In the genomic region with DNA sequence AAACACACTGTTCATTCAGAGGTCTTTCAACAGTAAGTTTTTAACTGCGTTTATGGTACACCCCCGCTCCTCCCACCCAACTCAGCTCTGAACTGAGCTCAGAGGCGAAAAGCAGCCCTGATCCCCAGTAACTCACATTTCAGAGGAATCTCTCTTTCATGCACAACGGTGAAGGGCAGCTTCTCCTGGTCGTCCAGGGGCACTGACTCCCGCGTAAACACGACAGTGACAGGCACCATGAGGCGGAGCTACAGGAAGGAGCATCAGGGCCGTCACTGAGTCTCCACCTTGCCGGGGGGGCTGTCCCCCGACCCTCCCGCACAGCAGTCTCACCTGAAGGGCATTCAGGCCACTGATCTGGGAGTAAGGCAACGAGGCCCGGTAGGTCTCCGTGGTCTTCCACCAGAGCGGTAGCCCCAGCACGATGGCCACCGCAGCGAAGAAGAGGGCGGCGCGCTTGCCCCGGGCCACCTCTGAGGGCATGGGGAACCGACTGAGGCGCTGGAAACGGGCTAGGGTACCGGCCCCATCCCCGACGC, we compare ENCODE assay signal across 9 cellular contexts. TPM values are rescaled to one million over a fixed set of nuclear protein-coding genes. Genes with fewer than 3 reads are reported as not detected.
DNase-seq lines count a peak whose midpoint lies in the region; ATAC-seq, FAIRE-seq and TF ChIP-seq lines count a peak whose summit lies in the region.
"Had no signal": no experiment of that assay in that cellular context is flagged by ENCODE, and none has a peak within 500 bp of the region (broad histone marks: within the 10 kb centered on the region; RNA-seq: fewer than 3 reads in every experiment).

No MANE protein-coding gene starts in this region.

- H3K27me3 ChIP-seq in CD4-positive, alpha-beta memory T cell (ENCODE audit: insufficient read depth, low read length) = no peaks in the 10 kb centered on the region
- H3K27me3 ChIP-seq in IMR-90 (ENCODE audit: control insufficient read depth, insufficient read depth, low read length) (no peaks in the 10 kb centered on the region), bronchial epithelial cell (ENCODE audit: control insufficient read depth, insufficient read depth, low read length) (no peaks in the 10 kb centered on the region)

- peak; percentile 34 to 74 (median 49) for DNase-seq in CD4-positive, alpha-beta memory T cell
- no peak for DNase-seq in IMR-90
- DNase-seq in T-helper 2 cell = peak; percentile 23 to 62 (median 31)
- DNase-seq in bronchial epithelial cell (ENCODE audit: low read depth) = no peak
- DNase-seq in left colon = peak; percentile 58 to 63
- peak; percentile 34 to 35 for DNase-seq in stimulated activated CD4-positive, alpha-beta T cell treated with anti-CD3 and anti-CD28 coated beads, Interleukin-4, amount 100 ng/mL, for 4 hours

- H3K79me1 ChIP-seq in IMR-90 (ENCODE audit: low read depth in 1 of 2, low read length in 2 of 2) = peaks cover 20 to 37% of the 10 kb centered on the region in 2 experiments

- no peak overlapping the region for H4K91ac ChIP-seq in IMR-90 (ENCODE audit: insufficient read depth, low read depth, low read length)

- POLR2A ChIA-PET in CD4-positive, alpha-beta memory T cell (lab: Charles Lee; ENCODE audit: partially characterized antibody) = interaction anchor here (0.6 to 13.1 kb wide), 24 partner anchors 8 to 213 kb away, joined by 3 to 169 read pairs (median 5); a partner anchor contains a TSS
- POLR2A ChIA-PET in IMR-90 (lab: Charles Lee; ENCODE audit: unreplicated experiment) = no interaction called here

- BruUV-seq in IMR-90 (replicated peaks; lab: Mats Ljungman, UMichigan) = no TSS peak

- H3K56ac ChIP-seq in IMR-90 (ENCODE audit: extremely low read depth, insufficient read depth, low read length) = peak overlapping the region; percentile 46; the same call in 1 of the 2 replicates

- no peak overlapping the region for H2BK20ac ChIP-seq in IMR-90 (ENCODE audit: low read depth, low read length)

- H3K9me3 ChIP-seq in CD4-positive, alpha-beta memory T cell (ENCODE audit: control insufficient read depth in 1 of 2, low read length in 2 of 2) = no peaks in the 10 kb centered on the region
- H3K9me3 ChIP-seq in IMR-90 (ENCODE audit: control insufficient read depth, insufficient read depth, low read length) = no peaks in the 10 kb centered on the region

- in situ Hi-C loops in IMR-90 (cut with MboI; ENCODE audit: low sequenced_read_pairs) = no loop called here

- CTCF ChIA-PET in CD4-positive, alpha-beta memory T cell (lab: Charles Lee; ENCODE audit: partially characterized antibody) = interaction anchor here (0.6 to 4.6 kb wide), 11 partner anchors 9 to 96 kb away, joined by 3 to 26 read pairs (median 3); a partner anchor contains a TSS
- CTCF ChIA-PET in IMR-90 (lab: Yijun Ruan, JAX) = interaction anchor here (0.8 to 1.7 kb wide), 3 partner anchors 20 to 24 kb away, joined by 3 to 8 read pairs (median 6); no protein-coding TSS in a partner anchor

- no peak for FAIRE-seq in bronchial epithelial cell (lab: Jason Lieb, UNC)
- FAIRE-seq: TTC549 had no signal

- ATAC-seq in GM21381 (IDR thresholded peaks at IDR 0.05; ENCODE audit: unreplicated experiment) = peak; percentile 22
- ATAC-seq in IMR-90 (ENCODE audit: low read depth) = peak; percentile 36
- peak; percentile 57 for ATAC-seq in left colon
- ATAC-seq in HG03095 (IDR thresholded peaks at IDR 0.05; ENCODE audit: unreplicated experiment) = no peak

- peaks cover 37 to 75% (median 52%) of the 10 kb centered on the region in 4 donors for H3K4me1 Mint-ChIP-seq in CD4-positive, alpha-beta memory T cell

- no peaks in the 10 kb centered on the region for H3K9me3 Mint-ChIP-seq in CD4-positive, alpha-beta memory T cell

- H3K9ac ChIP-seq in IMR-90 (ENCODE audit: low read depth, low read length) = peak overlapping the region; percentile 80

- dilution Hi-C loops in IMR-90 (cut with HindIII; ENCODE audit: low sequenced_read_pairs, unreplicated experiment) = no loop called here

- peak overlapping the region; percentile 44; the same call in 1 of the 2 replicates for H4K5ac ChIP-seq in IMR-90 (ENCODE audit: low read depth, low read length)

- peak overlapping the region; percentile 35 for H2BK5ac ChIP-seq in IMR-90 (ENCODE audit: low read depth, low read length, poor library complexity, severe bottlenecking)

- no peak for TF ChIP-seq POLR2A in IMR-90 (IDR thresholded peaks at IDR 0.05; ENCODE audit: low read depth, low read length)

- peak overlapping the region; percentile 96 to 99 (median 97) for H3K4me3 Mint-ChIP-seq in CD4-positive, alpha-beta memory T cell

- no peak for TF ChIP-seq RAD21 in IMR-90 (IDR thresholded peaks at IDR 0.05; ENCODE audit: low read length)

- peak overlapping the region; percentile 78 for H3K14ac ChIP-seq in IMR-90 (replicated peaks; ENCODE audit: low read depth, low read length)

- H3K9me1 ChIP-seq in IMR-90 (ENCODE audit: insufficient read depth, low read length) = peaks cover 9% of the 10 kb centered on the region; the same call in 1 of the 2 replicates

- peaks cover 5% of the 10 kb centered on the region; the same call in 1 of the 2 replicates for H4K20me1 ChIP-seq in IMR-90 (ENCODE audit: insufficient read depth, low read length)

- peak overlapping the region; percentile 79 for H2AK5ac ChIP-seq in IMR-90 (ENCODE audit: low read depth, low read length)

- intact Hi-C loops in CD4-positive, alpha-beta memory T cell (cut with micrococcal nuclease) = loop anchor here (1.0 kb wide), 2 partner anchors 18 to 29 kb away; a partner anchor contains a TSS
- intact Hi-C loops in IMR-90 (cut with micrococcal nuclease) (no loop called here), left colon (cut with DNase I, micrococcal nuclease) (no loop called here)

- H3K18ac ChIP-seq in IMR-90 (ENCODE audit: low read depth, low read length) = no peak overlapping the region

- WGBS in IMR-90 (ENCODE audit: extremely low coverage in 2 of 2, insufficient read length in 1 of 2), 2 experiments = 0% methylated on average over 19 of the region's 30 CpGs; no CpG with 5 or more reads in 1 of the 2 experiments

- H3K4ac ChIP-seq in IMR-90 (ENCODE audit: low read depth, low read length) = peak overlapping the region; percentile 59

- H3K27ac ChIP-seq in CD4-positive, alpha-beta memory T cell (ENCODE audit: low read depth, low read length) = peak overlapping the region; percentile 79
- peak overlapping the region; percentile 61 for H3K27ac ChIP-seq in IMR-90 (ENCODE audit: insufficient read depth, low read length)

- H3K23ac ChIP-seq in IMR-90 (ENCODE audit: low read depth, low read length) = peak overlapping the region; percentile 88

- no peaks in the 10 kb centered on the region for H3K27me3 Mint-ChIP-seq in CD4-positive, alpha-beta memory T cell

- H3K36me3 Mint-ChIP-seq in CD4-positive, alpha-beta memory T cell = peaks cover 5 to 25% of the 10 kb centered on the region in 2 donors

- peak overlapping the region; percentile 100 for H3K4me2 ChIP-seq in IMR-90 (ENCODE audit: low read depth, low read length)

- no peaks in the 10 kb centered on the region for H3K36me3 ChIP-seq in CD4-positive, alpha-beta memory T cell (ENCODE audit: insufficient read depth, low read length)
- H3K36me3 ChIP-seq in IMR-90 (ENCODE audit: control insufficient read depth, insufficient read depth, low read length) (peaks cover 16% of the 10 kb centered on the region), bronchial epithelial cell (ENCODE audit: control insufficient read depth, insufficient read depth, low read length) (peaks cover 6% of the 10 kb centered on the region)

- no peak overlapping the region for H2BK15ac ChIP-seq in IMR-90 (ENCODE audit: low read depth, low read length)

- H4K8ac ChIP-seq in IMR-90 (ENCODE audit: low read depth in 2 of 2, low read length in 2 of 2) = peak overlapping the region in 1 of 2 experiments; percentile 50; a peak in 1 of 4 replicates

- peak overlapping the region; percentile 93 for H2AK9ac ChIP-seq in IMR-90 (replicated peaks; ENCODE audit: low read depth, low read length, poor library complexity)

- peak overlapping the region; percentile 59 to 93 for H3K4me3 ChIP-seq in CD4-positive, alpha-beta memory T cell (ENCODE audit: low read length in 2 of 2)
- H3K4me3 ChIP-seq in IMR-90 (ENCODE audit: insufficient read depth, low read depth, low read length) (peak overlapping the region; percentile 85), bronchial epithelial cell (ENCODE audit: low read depth, low read length) (peak overlapping the region; percentile 90)

- H3K4me1 ChIP-seq in CD4-positive, alpha-beta memory T cell (ENCODE audit: insufficient read depth, low read length) = peaks cover 63% of the 10 kb centered on the region
- peaks cover 3% of the 10 kb centered on the region; the same call in 1 of the 2 replicates for H3K4me1 ChIP-seq in IMR-90 (ENCODE audit: control insufficient read depth, insufficient read depth, low read length)

- H2AFZ ChIP-seq in IMR-90 (replicated peaks; ENCODE audit: low read length, poor library complexity) = peak overlapping the region; percentile 96

- TF ChIP-seq CTCF in IMR-90 (conservative IDR thresholded peaks at IDR 0.05; ENCODE audit: low read depth, low read length) (no peak), bronchial epithelial cell (IDR thresholded peaks at IDR 0.05; ENCODE audit: insufficient read depth, low read length, severe bottlenecking) (no peak)

- no peak overlapping the region for H2BK120ac ChIP-seq in IMR-90 (ENCODE audit: low read depth, low read length)

- H3K27ac Mint-ChIP-seq in CD4-positive, alpha-beta memory T cell = peak overlapping the region; percentile 80 to 98 (median 97)

RNA-seq across cellular contexts. Expression of a gene that starts 0.5 kb away (rescaled TPM):
- total RNA-seq in CD4-positive, alpha-beta memory T cell = 10 to 100 TPM; 57.9 to 58.2 TPM
- polyA plus RNA-seq in CD4-positive, alpha-beta memory T cell = 10 to 100 TPM; 57.3 to 69.8 TPM
- total RNA-seq in IMR-90 (2012; rRNA removed) (27.5 and 28.7 TPM in 2 replicates), bronchial epithelial cell (25.5 and 36.0 TPM in 2 replicates), left colon (10 to 100 TPM; 82.5 to 94.6 TPM)
- 77.9 and 78.9 TPM in 2 replicates for polyA plus RNA-seq in IMR-90 (2012; rRNA removed)
- 51.4 and 88.9 TPM in 2 replicates for polyA plus RNA-seq in IMR-90 (2012; cell fraction: cytosol; rRNA removed)
- polyA plus RNA-seq in IMR-90 (2012; cell fraction: nucleus; rRNA removed; ENCODE audit: low replicate concordance) = 62.4 and 74.4 TPM in 2 replicates

RNA-seq across cellular contexts. Expression of a gene that starts 5.9 kb away (rescaled TPM):
- total RNA-seq in CD4-positive, alpha-beta memory T cell = 10 to 100 TPM; 30.1 to 33.7 TPM
- polyA plus RNA-seq in CD4-positive, alpha-beta memory T cell = 10 to 100 TPM; 50.2 to 62.2 TPM
- 46.1 and 47.0 TPM in 2 replicates for total RNA-seq in IMR-90 (2012; rRNA removed)
- polyA plus RNA-seq in IMR-90 (2012; rRNA removed) = 62.6 and 69.7 TPM in 2 replicates
- polyA plus RNA-seq in IMR-90 (2012; cell fraction: cytosol; rRNA removed) = 65.0 and 142 TPM in 2 replicates
- polyA plus RNA-seq in IMR-90 (2012; cell fraction: nucleus; rRNA removed; ENCODE audit: low replicate concordance) = 65.0 and 66.5 TPM in 2 replicates
- 39.3 and 53.4 TPM in 2 replicates for total RNA-seq in bronchial epithelial cell
- 10 to 100 TPM; 26.0 to 38.6 TPM for total RNA-seq in left colon

RNA-seq across cellular contexts. Expression of a gene that starts 18.4 kb away (rescaled TPM):
- total RNA-seq in CD4-positive, alpha-beta memory T cell = 10 to 100 TPM; 38.8 to 39.6 TPM
- polyA plus RNA-seq in CD4-positive, alpha-beta memory T cell = 10 to 100 TPM; 31.8 to 44.0 TPM
- 21.7 and 22.4 TPM in 2 replicates for total RNA-seq in IMR-90 (2012; rRNA removed)
- polyA plus RNA-seq in IMR-90 (2012; rRNA removed) = 57.4 and 63.2 TPM in 2 replicates
- 35.2 and 70.5 TPM in 2 replicates for polyA plus RNA-seq in IMR-90 (2012; cell fraction: cytosol; rRNA removed)
- 149 and 192 TPM in 2 replicates for polyA plus RNA-seq in IMR-90 (2012; cell fraction: nucleus; rRNA removed; ENCODE audit: low replicate concordance)
- 21.9 and 22.8 TPM in 2 replicates for total RNA-seq in bronchial epithelial cell
- 10 to 100 TPM; 26.7 to 32.4 TPM for total RNA-seq in left colon

RNA-seq across cellular contexts. Expression of a gene that starts 28.0 kb away (rescaled TPM):
- total RNA-seq in CD4-positive, alpha-beta memory T cell = 10 to 100 TPM in 1 of 2 experiments, 1 to 10 TPM in 1; 9.2 to 10.2 TPM
- 1 to 10 TPM in 1 of 2 donors, not detected in 1; 1.4 TPM for polyA plus RNA-seq in CD4-positive, alpha-beta memory T cell
- 55.5 and 60.8 TPM in 2 replicates for total RNA-seq in IMR-90 (2012; rRNA removed)
- polyA plus RNA-seq in IMR-90 (2012; rRNA removed) = 40.3 and 47.3 TPM in 2 replicates
- 11.7 and 27.3 TPM in 2 replicates for polyA plus RNA-seq in IMR-90 (2012; cell fraction: cytosol; rRNA removed)
- 39.8 and 75.8 TPM in 2 replicates for polyA plus RNA-seq in IMR-90 (2012; cell fraction: nucleus; rRNA removed; ENCODE audit: low replicate concordance)
- 1.3 and 2.0 TPM in 2 replicates for total RNA-seq in bronchial epithelial cell
- total RNA-seq in left colon = 10 to 100 TPM in 1 of 2 donors, 1 to 10 TPM in 1; 9.7 to 24.4 TPM

RNA-seq across cellular contexts. Expression of a gene that starts 43.2 kb away (rescaled TPM):
- 10 to 100 TPM; 27.2 to 29.6 TPM for total RNA-seq in CD4-positive, alpha-beta memory T cell
- not detected for polyA plus RNA-seq in CD4-positive, alpha-beta memory T cell
- total RNA-seq in IMR-90 (2012; rRNA removed) = 2.2 and 2.8 TPM in 2 replicates
- 5.9 and 6.8 TPM in 2 replicates for polyA plus RNA-seq in IMR-90 (2012; rRNA removed)
- polyA plus RNA-seq in IMR-90 (2012; cell fraction: cytosol; rRNA removed) = 0.62 and 0.75 TPM in 2 replicates
- polyA plus RNA-seq in IMR-90 (2012; cell fraction: nucleus; rRNA removed; ENCODE audit: low replicate concordance) = 23.4 and 50.7 TPM in 2 replicates
- total RNA-seq in bronchial epithelial cell = 6.6 and 11.8 TPM in 2 replicates
- 10 to 100 TPM; 10.2 to 13.5 TPM for total RNA-seq in left colon

Comparison
In these comparisons a context has a peak if more than half of its experiments do, and no peak if none do; other contexts are left out.
1. DNase-seq: peak in CD4-positive, alpha-beta memory T cell (5 of 5), T-helper 2 cell (5 of 5), left colon (2 of 2) and stimulated activated CD4-positive, alpha-beta T cell treated with anti-CD3 and anti-CD28 coated beads, Interleukin-4, amount 100 ng/mL, for 4 hours (2 of 2); none in IMR-90 (single experiment) and bronchial epithelial cell (single experiment).
2. Peak in every context shown above with its lines, with median percentiles within 50 percentile points of each other: H3K4me3 ChIP-seq.